In the genomic region with DNA sequence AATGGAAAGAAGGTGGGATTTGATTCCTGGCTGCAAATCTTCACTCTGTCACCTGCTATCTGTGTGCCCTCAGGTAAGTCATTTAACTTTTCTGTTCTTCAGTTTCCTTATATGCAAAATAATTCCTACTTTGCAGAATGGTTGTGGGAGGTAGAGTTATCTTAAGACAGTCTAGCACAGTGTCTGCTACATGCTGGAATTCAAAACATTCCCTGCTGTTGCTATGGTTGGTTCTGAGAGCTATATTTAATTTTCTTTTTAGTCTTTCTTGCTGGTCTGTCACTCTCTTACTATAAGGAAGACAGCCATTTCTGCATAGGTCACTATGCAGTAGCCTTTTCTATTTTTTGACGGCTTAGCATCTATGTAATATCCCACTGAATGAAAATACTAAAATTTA, we compare ENCODE assay signal across 17 cellular contexts.
"Had no signal": no experiment of that assay in that cellular context is flagged by ENCODE, and none has a peak within 500 bp of the region (broad histone marks: within the 10 kb centered on the region; RNA-seq: fewer than 3 reads in every experiment).

No MANE protein-coding gene starts in this region.

- H3K36me3 Mint-ChIP-seq: activated naive CD8-positive, alpha-beta T cell had no signal

- H3K27me3 Mint-ChIP-seq: activated T-cell treated with anti-CD3 and anti-CD28 coated beads, Interleukin-2, amount 50 U/mL, for 24 hours had no signal

- H3K27ac Mint-ChIP-seq: activated naive CD8-positive, alpha-beta T cell had no signal

- H3K9me3 Mint-ChIP-seq: activated T-cell treated with anti-CD3 and anti-CD28 coated beads, Interleukin-2, amount 50 U/mL, for 24 hours; natural killer cell treated with Interleukin-12 subunit alpha and Interleukin-12 subunit beta and Interleukin-15 and Interleukin-18, amount 100 ng/mL, for 72 hours had no signal

- H3K4me3 ChIP-seq: colonic mucosa, left ventricle myocardium inferior, prostate gland, thoracic aorta, uterus had no signal

- H3K4me3 Mint-ChIP-seq: activated naive CD8-positive, alpha-beta T cell; activated T-cell treated with anti-CD3 and anti-CD28 coated beads, Interleukin-2, amount 50 U/mL, for 24 hours had no signal

- H3K4me1 ChIP-seq: colonic mucosa, foreskin keratinocyte, prostate gland, uterus had no signal

- DNase-seq: activated CD4-positive, alpha-beta T cell treated with anti-CD3 and anti-CD28 coated beads, Interleukin-2, amount 50 U/mL, for 1 hour; activated gamma-delta T cell treated with Interleukin-2 at 50 U/mL for 16 hours; colonic mucosa; effector CD8-positive, alpha-beta T cell; foreskin keratinocyte; glutamatergic neuron; left ventricle myocardium inferior; occipital lobe; SIG-M5; stimulated activated CD4-positive, alpha-beta T cell treated with anti-CD3 and anti-CD28 coated beads, Interleukin-1b, Interleukin-23, amount 100 ng/mL, for 48 hours; uterus had no signal

- ATAC-seq: foreskin keratinocyte; natural killer cell treated with Interleukin-12 subunit alpha and Interleukin-12 subunit beta and Interleukin-15 and Interleukin-18, amount 100 ng/mL, for 72 hours; sciatic nerve had no signal

- H3K27me3 ChIP-seq: colonic mucosa, uterus had no signal

- H3K27ac ChIP-seq: colonic mucosa, foreskin keratinocyte, left ventricle myocardium inferior, prostate gland, thoracic aorta, uterus had no signal

- H3K36me3 ChIP-seq: colonic mucosa, left ventricle myocardium inferior, prostate gland, thoracic aorta, uterus had no signal

- H3K9me3 ChIP-seq: colonic mucosa, left ventricle myocardium inferior, prostate gland, thoracic aorta, uterus had no signal
